7 cellular contexts compared by ENCODE assay signal in genomic region chr4:15003891-15004700, GRCh38. TPM values are rescaled to one million over a fixed set of nuclear protein-coding genes. Genes with fewer than 3 reads are reported as not detected.
DNase-seq lines count a peak whose midpoint lies in the region; ATAC-seq and TF ChIP-seq lines count a peak whose summit lies in the region.

No MANE protein-coding gene starts in this region.

- CTCF ChIA-PET in activated CD8-positive, alpha-beta T cell treated with anti-CD3 and anti-CD28 coated beads for 36 hours (lab: Charles Lee): interaction anchor here (1.0 to 2.3 kb wide), 3 partner anchors 11 to 229 kb away, joined by 3 to 6 read pairs (median 3); no protein-coding TSS in a partner anchor

- H3K4me1 Mint-ChIP-seq in activated CD8-positive, alpha-beta T cell treated with anti-CD3 and anti-CD28 coated beads for 36 hours (ENCODE audit: low read depth): peaks cover 15% of the 10 kb centered on the region

- intact Hi-C loops in activated CD8-positive, alpha-beta T cell treated with anti-CD3 and anti-CD28 coated beads for 36 hours (cut with micrococcal nuclease): loop anchor here (5.0 to 10.0 kb wide), 4 partner anchors 79 to 1349 kb away; partner anchors contain the start of gene FBXL5

- TF ChIP-seq CTCF in activated CD8-positive, alpha-beta T cell treated with anti-CD3 and anti-CD28 coated beads for 36 hours (IDR thresholded peaks at IDR 0.05): no peak

- 0% methylated on average over 48 to 60 of the region's 106 CpGs for WGBS in mesodermal cell (ENCODE audit: insufficient coverage in 2 of 2), 2 experiments

- peaks cover 5% of the 10 kb centered on the region for H3K36me3 Mint-ChIP-seq in activated CD8-positive, alpha-beta T cell treated with anti-CD3 and anti-CD28 coated beads for 36 hours (ENCODE audit: low read depth)

- ATAC-seq in GM19035 (IDR thresholded peaks at IDR 0.05; ENCODE audit: unreplicated experiment): peak; percentile 0
- no peak for ATAC-seq in activated CD8-positive, alpha-beta T cell treated with anti-CD3 and anti-CD28 coated beads for 36 hours

- peak overlapping the region; percentile 82 for H3K4me3 ChIP-seq in mesodermal cell (ENCODE audit: extremely low read depth, insufficient read depth, low read length, poor library complexity, severe bottlenecking)

- H3K9me3 ChIP-seq in mesodermal cell (ENCODE audit: control insufficient read depth, low read length): no peaks in the 10 kb centered on the region

- peak overlapping the region; percentile 81 for H3K4me3 Mint-ChIP-seq in activated CD8-positive, alpha-beta T cell treated with anti-CD3 and anti-CD28 coated beads for 36 hours

- no peaks in the 10 kb centered on the region for H3K27me3 Mint-ChIP-seq in activated CD8-positive, alpha-beta T cell treated with anti-CD3 and anti-CD28 coated beads for 36 hours

- no peaks in the 10 kb centered on the region for H3K9me3 Mint-ChIP-seq in activated CD8-positive, alpha-beta T cell treated with anti-CD3 and anti-CD28 coated beads for 36 hours

- H3K36me3 ChIP-seq in mesodermal cell (ENCODE audit: control insufficient read depth, insufficient read depth, low read length): no peaks in the 10 kb centered on the region

- peaks cover 6% of the 10 kb centered on the region for H3K4me1 ChIP-seq in mesodermal cell (ENCODE audit: control insufficient read depth, insufficient read depth, low read length, poor library complexity, severe bottlenecking)

- peak overlapping the region; percentile 23 for H3K27ac ChIP-seq in mesodermal cell (ENCODE audit: low read depth, low read length, severe bottlenecking)

- POLR2A ChIA-PET in activated CD8-positive, alpha-beta T cell treated with anti-CD3 and anti-CD28 coated beads for 36 hours (lab: Charles Lee): interaction anchor here (0.8 to 1.2 kb wide), 4 partner anchors 14 to 775 kb away, joined by 3 to 4 read pairs (median 4); no protein-coding TSS in a partner anchor

- DNase-seq in HuH-7 (ENCODE audit: low spot score) (peak; percentile 27), NCI-H1694 treated with DMSO at 0.1 percent for 48 hours (lab: John Stamatoyannopoulos, UW) (no peak)
- peak; percentile 56 for DNase-seq in activated CD8-positive, alpha-beta T cell treated with anti-CD3 and anti-CD28 coated beads for 36 hours
- DNase-seq in effector CD8-positive, alpha-beta T cell (lab: John Stamatoyannopoulos, UW): peak; percentile 29
- peak; percentile 21 to 25 for DNase-seq in stimulated activated CD8-positive, alpha-beta memory T cell treated with anti-CD3 and anti-CD28 coated beads, Interleukin-15, amount 100 ng/mL, for 48 hours (ENCODE audit: low read depth in 2 of 2)

- H3K27ac Mint-ChIP-seq in activated CD8-positive, alpha-beta T cell treated with anti-CD3 and anti-CD28 coated beads for 36 hours: no peak overlapping the region

RNA-seq across cellular contexts. Expression of gene CPEB2, which starts 1.8 kb away (rescaled TPM):
- total RNA-seq in activated CD8-positive, alpha-beta T cell treated with anti-CD3 and anti-CD28 coated beads for 36 hours: 1 to 10 TPM; 4.1 to 5.3 TPM
- polyA plus RNA-seq in mesodermal cell (2013, experiment 1 of 2): 5.6 TPM
- polyA plus RNA-seq in mesodermal cell (2013, experiment 2 of 2): 4.5 TPM
